17 cellular contexts compared by ENCODE assay signal in genomic region chr12:10368206-10369171, GRCh38. TPM values are rescaled to one million over a fixed set of nuclear protein-coding genes. Genes with fewer than 3 reads are reported as not detected.
DNase-seq lines count a peak whose midpoint lies in the region; ATAC-seq and TF ChIP-seq lines count a peak whose summit lies in the region.
"Had no signal": no experiment of that assay in that cellular context is flagged by ENCODE, and none has a peak within 500 bp of the region (broad histone marks: within the 10 kb centered on the region; RNA-seq: fewer than 3 reads in every experiment).

No MANE protein-coding gene starts in this region.

- H3K18ac ChIP-seq in neuronal stem cell (ENCODE audit: low read length) = no peak overlapping the region

- intact Hi-C loops in heart left ventricle (cut with DNase I) (loop anchor here in 1 of 10 donors (10.0 kb wide), 2 partner anchors 134 to 356 kb away; partner anchors contain the start of gene YBX3), cardiac septum (cut with DNase I) (loop anchor here (5.0 to 10.0 kb wide), 4 partner anchors 154 to 504 kb away; partner anchors contain the start of genes CLEC2B, GABARAPL1, MAGOHB and YBX3), dorsolateral prefrontal cortex (cut with DNase I) (loop anchor here (10.0 kb wide), 1 partner anchor 154 kb away; the partner anchor contains the start of gene GABARAPL1 (in 2 of the 2)), vagina (cut with DNase I) (no loop called here)

- no peak for ATAC-seq in heart left ventricle
- ATAC-seq: SK-N-SH treated with all-trans-retinoic acid at 6 μM for 48 hours had no signal

- H3K23ac ChIP-seq in neuronal stem cell (ENCODE audit: low read depth, low read length, poor library complexity) = no peak overlapping the region

- no peak overlapping the region for H4K91ac ChIP-seq in neuronal stem cell (ENCODE audit: low read depth, low read length, poor library complexity)

- H2AFZ ChIP-seq in neuronal stem cell (ENCODE audit: low read length) (peak overlapping the region; percentile 13), GM23248 (no peak overlapping the region)

- H3K79me1 ChIP-seq in neuronal stem cell (ENCODE audit: low read depth, low read length) = no peaks in the 10 kb centered on the region

- H2BK12ac ChIP-seq in neuronal stem cell (ENCODE audit: low read length) = no peak overlapping the region

- H2AK5ac ChIP-seq in neuronal stem cell (ENCODE audit: low read depth, low read length) = no peak overlapping the region

- H2BK15ac ChIP-seq in neuronal stem cell (ENCODE audit: low read length) = no peak overlapping the region

- H3K79me2 ChIP-seq in GM23248 (ENCODE audit: insufficient read depth) = no peaks in the 10 kb centered on the region

- no peak for TF ChIP-seq POLR2A in heart left ventricle (IDR thresholded peaks at IDR 0.05)
- TF ChIP-seq POLR2A in vagina (IDR thresholded peaks at IDR 0.05) = no peak

- H3K36me3 ChIP-seq in heart left ventricle (no peaks in the 10 kb centered on the region), neuronal stem cell (replicated peaks in 1 of 2; ENCODE audit: control insufficient read depth in 2 of 2, insufficient read depth in 2 of 2, low read length in 2 of 2) (no peaks in the 10 kb centered on the region), vagina (no peaks in the 10 kb centered on the region), GM23248 (ENCODE audit: low read depth) (no peaks in the 10 kb centered on the region)
- H3K36me3 ChIP-seq: sigmoid colon, thoracic aorta, WERI-Rb-1 had no signal

- peak overlapping the region in 2 of 12 donors; percentile 6 to 25 for H3K4me3 ChIP-seq in heart left ventricle
- peak overlapping the region in 48 of 59 donors; percentile 1 to 55 (median 34) for H3K4me3 ChIP-seq in dorsolateral prefrontal cortex
- no peak overlapping the region for H3K4me3 ChIP-seq in neuronal stem cell (ENCODE audit: low read length in 2 of 2)
- H3K4me3 ChIP-seq in vagina = no peak overlapping the region
- H3K4me3 ChIP-seq in GM23248 = no peak overlapping the region
- H3K4me3 ChIP-seq: sigmoid colon, thoracic aorta had no signal

- H3K9me2 ChIP-seq in GM23248 (ENCODE audit: insufficient read depth) = no peaks in the 10 kb centered on the region

- no peak overlapping the region for H2BK5ac ChIP-seq in neuronal stem cell (ENCODE audit: low read length)

- no peaks in the 10 kb centered on the region for H3F3A ChIP-seq in GM23248 (ENCODE audit: insufficient read depth)

- WGBS in heart left ventricle, 4 donors = 67 to 89% (median 77%) methylated on average over 10 of the region's 10 CpGs
- WGBS in neuronal stem cell (ENCODE audit: extremely low coverage in 2 of 2, insufficient read length in 2 of 2, insufficient replicate concordance in 1 of 2), 2 donors = 100% methylated on average over 1 of the region's 10 CpGs; no CpG with 5 or more reads in 1 of the 2 donors
- 83 to 88% methylated on average over 10 of the region's 10 CpGs for whole genome bisulfite sequencing in GM23248 (ENCODE audit: low coverage in 1 of 2, low lambda C conversion rate in 2 of 2, missing lambda C conversion rate in 2 of 2), 2 experiments

- DNase-seq in heart left ventricle = no peak
- no peak for DNase-seq in cardiac septum (ENCODE audit: low spot score)
- DNase-seq in dorsolateral prefrontal cortex = no peak
- DNase-seq in neuronal stem cell (ENCODE audit: low spot score) = no peak
- no peak for DNase-seq in vagina (ENCODE audit: extremely low spot score in 2 of 2)
- DNase-seq in GM20000 (ENCODE audit: low spot score) = no peak
- DNase-seq in D341Med (ENCODE audit: low spot score) = no peak
- DNase-seq in GM23248 = no peak
- DNase-seq: aorta; DMS53; effector CD8-positive, alpha-beta T cell; foreskin fibroblast; NK-92 treated with Interleukin-12 subunit alpha and Interleukin-12 subunit beta, amount 100 ng/mL, for 24 hours; sigmoid colon; WERI-Rb-1 had no signal

- no peak overlapping the region for H3K4ac ChIP-seq in neuronal stem cell (ENCODE audit: low read length)

- H3K27ac ChIP-seq in heart left ventricle (peak overlapping the region in 10 of 12 donors; percentile 13 to 72 (median 50)), dorsolateral prefrontal cortex (peak overlapping the region; percentile 31 to 100 (median 99)), neuronal stem cell (replicated peaks; ENCODE audit: low read length) (no peak overlapping the region), vagina (peak overlapping the region; percentile 98), GM23248 (no peak overlapping the region)
- H3K27ac ChIP-seq: thoracic aorta, WERI-Rb-1 had no signal

- H3K9ac ChIP-seq in neuronal stem cell (ENCODE audit: low read depth, low read length, poor library complexity) (no peak overlapping the region), GM23248 (no peak overlapping the region)

- no peak overlapping the region for H4K8ac ChIP-seq in neuronal stem cell (ENCODE audit: low read depth, low read length)

- peaks cover 0 to 62% (median 11%) of the 10 kb centered on the region in 12 donors for H3K4me1 ChIP-seq in heart left ventricle
- H3K4me1 ChIP-seq in neuronal stem cell (ENCODE audit: control insufficient read depth in 2 of 2, insufficient read depth in 1 of 2, low read depth in 1 of 2, low read length in 2 of 2) = peaks cover 7 to 23% of the 10 kb centered on the region in 2 donors
- peaks cover 28% of the 10 kb centered on the region for H3K4me1 ChIP-seq in vagina
- H3K4me1 ChIP-seq in GM23248 (ENCODE audit: insufficient read depth) = peaks cover 18% of the 10 kb centered on the region

- in situ Hi-C loops in GM23248 (cut with MboI) = no loop called here

- H3K4me2 ChIP-seq in neuronal stem cell (ENCODE audit: insufficient read depth, low read length, poor library complexity, severe bottlenecking) (no peak overlapping the region), GM23248 (ENCODE audit: unreplicated experiment) (no peak overlapping the region)

- no peaks in the 10 kb centered on the region for H3K27me3 ChIP-seq in heart left ventricle
- H3K27me3 ChIP-seq in dorsolateral prefrontal cortex = no peaks in the 10 kb centered on the region
- H3K27me3 ChIP-seq in neuronal stem cell (ENCODE audit: control insufficient read depth in 3 of 3, insufficient read depth in 3 of 3, low read depth in 1 of 3, low read length in 3 of 3) = no peaks in the 10 kb centered on the region
- no peaks in the 10 kb centered on the region for H3K27me3 ChIP-seq in vagina
- no peaks in the 10 kb centered on the region for H3K27me3 ChIP-seq in GM23248 (replicated peaks; ENCODE audit: insufficient read depth)
- H3K27me3 ChIP-seq: sigmoid colon had no signal

- H3K14ac ChIP-seq in neuronal stem cell (ENCODE audit: low read length) = no peak overlapping the region

- H4K20me1 ChIP-seq in GM23248 (ENCODE audit: insufficient read depth) = no peaks in the 10 kb centered on the region

- no peak overlapping the region for H2BK120ac ChIP-seq in neuronal stem cell (ENCODE audit: low read depth, low read length)

- TF ChIP-seq CTCF in heart left ventricle (IDR thresholded peaks at IDR 0.05) = no peak
- peak in 1 of 56 donors; percentile 12 for TF ChIP-seq CTCF in dorsolateral prefrontal cortex (IDR thresholded peaks at IDR 0.05 in 54 of 56, conservative IDR thresholded peaks at IDR 0.05 in 2 of 56; ENCODE audit: low read depth in 1 of 56, partially characterized antibody in 56 of 56)
- no peak for TF ChIP-seq CTCF in vagina (IDR thresholded peaks at IDR 0.05)
- TF ChIP-seq CTCF in GM20000 (IDR thresholded peaks at IDR 0.05; ENCODE audit: extremely low read depth, missing control alignments) = no peak

- no peaks in the 10 kb centered on the region for H3K9me3 ChIP-seq in heart left ventricle
- no peaks in the 10 kb centered on the region for H3K9me3 ChIP-seq in neuronal stem cell (replicated peaks in 1 of 2; ENCODE audit: control insufficient read depth in 2 of 2, insufficient read depth in 1 of 2, low read depth in 1 of 2, low read length in 2 of 2)
- H3K9me3 ChIP-seq in vagina = no peaks in the 10 kb centered on the region
- H3K9me3 ChIP-seq in GM23248 (ENCODE audit: low read depth) = no peaks in the 10 kb centered on the region
- H3K9me3 ChIP-seq: sigmoid colon, thoracic aorta had no signal

RNA-seq across cellular contexts. Expression of gene KLRK1, which starts 21.4 kb away (rescaled TPM):
- total RNA-seq in heart left ventricle (1 to 10 TPM in 2 of 9 donors, under 1 TPM in 5, not detected in 2; 0.45 to 6.6 (median 0.49) TPM), cardiac septum (0.19 TPM), dorsolateral prefrontal cortex (1 to 10 TPM in 41 of 120 experiments, under 1 TPM in 61, not detected in 18; 0.26 to 2.9 (median 0.90) TPM), vagina (12.8 TPM)
- polyA plus RNA-seq in heart left ventricle (under 1 TPM; 0.28 to 0.69 TPM), GM23248 (2016; fragmentation: Nextera tagmentation; extraction: Ambion mirVana) (not detected in 2 replicates)
- polyA plus RNA-seq in neuronal stem cell (2013, experiment 1 of 2) = not detected
- polyA plus RNA-seq in neuronal stem cell (2013, experiment 2 of 2) = not detected
- not detected in 2 replicates for total RNA-seq in GM23248 (2014; rRNA removed; shearing (Covaris generic))

RNA-seq across cellular contexts. Expression of gene KLRC4, which starts 41.1 kb away (rescaled TPM):
- 1 to 10 TPM in 1 of 9 donors, not detected in 8; 1.1 TPM for total RNA-seq in heart left ventricle
- polyA plus RNA-seq in heart left ventricle = not detected
- total RNA-seq in cardiac septum = not detected
- total RNA-seq in dorsolateral prefrontal cortex = 1 to 10 TPM in 85 of 120 experiments, under 1 TPM in 19, not detected in 16; 0.48 to 6.1 (median 1.6) TPM
- not detected for polyA plus RNA-seq in neuronal stem cell (2013, experiment 1 of 2)
- polyA plus RNA-seq in neuronal stem cell (2013, experiment 2 of 2) = not detected
- not detected for total RNA-seq in vagina
- total RNA-seq in GM23248 (2014; rRNA removed; shearing (Covaris generic)) = not detected in 2 replicates
- polyA plus RNA-seq in GM23248 (2016; fragmentation: Nextera tagmentation; extraction: Ambion mirVana) = not detected in 2 replicates

RNA-seq across cellular contexts. Expression of gene KLRC3, which starts 51.9 kb away (rescaled TPM):
- total RNA-seq in heart left ventricle (not detected), cardiac septum (not detected), dorsolateral prefrontal cortex (1 to 10 TPM in 70 of 120 experiments, under 1 TPM in 24, not detected in 26; 0.55 to 4.4 (median 1.4) TPM), vagina (not detected)
- polyA plus RNA-seq in heart left ventricle (not detected), GM23248 (2016; fragmentation: Nextera tagmentation; extraction: Ambion mirVana) (not detected in 2 replicates)
- polyA plus RNA-seq in neuronal stem cell (2013, experiment 1 of 2) = not detected
- not detected for polyA plus RNA-seq in neuronal stem cell (2013, experiment 2 of 2)
- total RNA-seq in GM23248 (2014; rRNA removed; shearing (Covaris generic)) = not detected in 2 replicates
- total RNA-seq: aorta, sigmoid colon had no signal
- polyA plus RNA-seq: aorta had no signal

Comparison
In these comparisons a context has a peak if more than half of its experiments do, and no peak if none do; other contexts are left out.
1. H3K27ac ChIP-seq: peak in heart left ventricle (10 of 12), dorsolateral prefrontal cortex (59 of 59) and vagina (single experiment); none in neuronal stem cell (single experiment) and GM23248 (single experiment).
2. H3K4me3 ChIP-seq: peak in dorsolateral prefrontal cortex (48 of 59); none in neuronal stem cell (0 of 2), vagina (0 of 2) and GM23248 (single experiment).